ENCODE assay signal across 24 cellular contexts in genomic region chr18:62842898-62843297, GRCh38.
"Had no signal": no experiment of that assay in that cellular context is flagged by ENCODE, and none has a peak within 500 bp of the region (broad histone marks: within the 10 kb centered on the region; RNA-seq: fewer than 3 reads in every experiment).

No MANE protein-coding gene starts in this region.

- H3K36me3 ChIP-seq: neural progenitor cell, pancreas, tibial artery, upper lobe of left lung, uterus had no signal

- FAIRE-seq: endothelial cell of umbilical vein, pancreas had no signal

- H3K4me3 ChIP-seq: lung, neural progenitor cell, pancreas, tibial artery, upper lobe of left lung, uterus had no signal

- H3K27me3 ChIP-seq: foreskin keratinocyte, neural progenitor cell, pancreas, tibial artery, upper lobe of left lung, uterus had no signal

- H3K4me1 ChIP-seq: tibial artery, upper lobe of left lung, uterus had no signal

- H3K9me3 ChIP-seq: pancreas, tibial artery, upper lobe of left lung, uterus had no signal

- H3K27ac ChIP-seq: foreskin keratinocyte, neural progenitor cell, pancreas, tibial artery, upper lobe of left lung, uterus had no signal

- H3K36me3 Mint-ChIP-seq: immature natural killer cell; natural killer cell treated with Interleukin-12 subunit alpha and Interleukin-12 subunit beta and Interleukin-15 and Interleukin-18, amount 100 ng/mL, for 72 hours had no signal

- DNase-seq: effector CD4-positive, alpha-beta T cell; endodermal cell; erythroblast; foreskin keratinocyte; immature natural killer cell; left colon; left ventricle myocardium superior; mesenchymal stem cell; midbrain; nucleus accumbens; pancreas; right cardiac atrium; stimulated activated CD4-positive, alpha-beta T cell treated with anti-CD3 and anti-CD28 coated beads, Interleukin-4, amount 100 ng/mL, for 1 hour; stimulated activated CD8-positive, alpha-beta memory T cell treated with anti-CD3 and anti-CD28 coated beads, Interleukin-4, amount 100 ng/mL, for 48 hours; tibial artery; upper lobe of left lung; uterus had no signal

- H3K27me3 Mint-ChIP-seq: natural killer cell treated with Interleukin-12 subunit alpha and Interleukin-12 subunit beta and Interleukin-15 and Interleukin-18, amount 100 ng/mL, for 72 hours; progenitor cell of endocrine pancreas; stimulated activated memory B cell treated with anti-CD40 and anti-IgM and Interleukin-4, amounts not matched to agents 10 μg/mL and 1 μg/mL and 100 μg/mL, for 72 hours; stimulated activated naive CD8-positive, alpha-beta T cell treated with anti-CD3 and anti-CD28 coated beads, Interleukin-15, Interleukin-2, amounts not matched to agents 100 ng/mL and 50 ng/mL, for 24 hours had no signal

- H3K9me3 Mint-ChIP-seq: endodermal cell; immature natural killer cell; natural killer cell treated with Interleukin-12 subunit alpha and Interleukin-12 subunit beta and Interleukin-15 and Interleukin-18, amount 100 ng/mL, for 72 hours; neural progenitor cell; stimulated activated memory B cell treated with anti-CD40 and anti-IgM and Interleukin-4, amounts not matched to agents 10 μg/mL and 1 μg/mL and 100 μg/mL, for 72 hours; stimulated activated naive CD8-positive, alpha-beta T cell treated with anti-CD3 and anti-CD28 coated beads, Interleukin-15, Interleukin-2, amounts not matched to agents 100 ng/mL and 50 ng/mL, for 24 hours had no signal

- H3K27ac Mint-ChIP-seq: endodermal cell; natural killer cell treated with Interleukin-12 subunit alpha and Interleukin-12 subunit beta and Interleukin-15 and Interleukin-18, amount 100 ng/mL, for 72 hours; neural progenitor cell; progenitor cell of endocrine pancreas; stimulated activated memory B cell treated with anti-CD40 and anti-IgM and Interleukin-4, amounts not matched to agents 10 μg/mL and 1 μg/mL and 100 μg/mL, for 72 hours; stimulated activated naive CD8-positive, alpha-beta T cell treated with anti-CD3 and anti-CD28 coated beads, Interleukin-15, Interleukin-2, amounts not matched to agents 100 ng/mL and 50 ng/mL, for 24 hours had no signal

- ATAC-seq: foreskin keratinocyte; left colon; left ventricle myocardium superior; natural killer cell treated with Interleukin-12 subunit alpha and Interleukin-12 subunit beta and Interleukin-15 and Interleukin-18, amount 100 ng/mL, for 72 hours; pancreas; right cardiac atrium; stimulated activated memory B cell treated with anti-CD40 and anti-IgM and Interleukin-4, amounts not matched to agents 10 μg/mL and 1 μg/mL and 100 μg/mL, for 72 hours had no signal

- H3K4me3 Mint-ChIP-seq: endodermal cell; immature natural killer cell; natural killer cell treated with Interleukin-12 subunit alpha and Interleukin-12 subunit beta and Interleukin-15 and Interleukin-18, amount 100 ng/mL, for 72 hours; neural progenitor cell; stimulated activated memory B cell treated with anti-CD40 and anti-IgM and Interleukin-4, amounts not matched to agents 10 μg/mL and 1 μg/mL and 100 μg/mL, for 72 hours; stimulated activated naive CD8-positive, alpha-beta T cell treated with anti-CD3 and anti-CD28 coated beads, Interleukin-15, Interleukin-2, amounts not matched to agents 100 ng/mL and 50 ng/mL, for 24 hours had no signal
